In genomic region chr2:191059308-191059707, GRCh38 we compare ENCODE assay signal across 23 cellular contexts. TPM values are rescaled to one million over a fixed set of nuclear protein-coding genes. Genes with fewer than 3 reads are reported as not detected.
DNase-seq lines count a peak whose midpoint lies in the region; ATAC-seq lines count a peak whose summit lies in the region.
"Had no signal": no experiment of that assay in that cellular context is flagged by ENCODE, and none has a peak within 500 bp of the region (broad histone marks: within the 10 kb centered on the region; RNA-seq: fewer than 3 reads in every experiment).

No MANE protein-coding gene starts in this region.

- H3K4me1 Mint-ChIP-seq in activated naive CD8-positive, alpha-beta T cell treated with anti-CD3 and anti-CD28 coated beads, Interleukin-2, amount 10 ng/mL, durations not matched to agents 7 days and 5 days = peaks cover 68% of the 10 kb centered on the region
- peaks cover 78% of the 10 kb centered on the region for H3K4me1 Mint-ChIP-seq in stimulated activated naive CD8-positive, alpha-beta T cell treated with anti-CD3 and anti-CD28 coated beads, Interleukin-15, amount 100 ng/mL, for 72 hours

- H3K4me3 Mint-ChIP-seq in activated naive CD8-positive, alpha-beta T cell treated with anti-CD3 and anti-CD28 coated beads, Interleukin-2, amount 10 ng/mL, durations not matched to agents 7 days and 5 days = peak overlapping the region; percentile 3
- peak overlapping the region in 1 of 2 donors; percentile 21 for H3K4me3 Mint-ChIP-seq in stimulated activated naive CD8-positive, alpha-beta T cell treated with anti-CD3 and anti-CD28 coated beads, Interleukin-15, amount 100 ng/mL, for 72 hours

- H3K27me3 Mint-ChIP-seq in activated naive CD8-positive, alpha-beta T cell treated with anti-CD3 and anti-CD28 coated beads, Interleukin-2, amount 10 ng/mL, durations not matched to agents 7 days and 5 days = no peaks in the 10 kb centered on the region
- H3K27me3 Mint-ChIP-seq in stimulated activated naive CD8-positive, alpha-beta T cell treated with anti-CD3 and anti-CD28 coated beads, Interleukin-15, amount 100 ng/mL, for 72 hours = no peaks in the 10 kb centered on the region

- peaks cover 27 to 43% of the 10 kb centered on the region in 2 donors for H3K36me3 Mint-ChIP-seq in activated naive CD4-positive, alpha-beta T cell treated with anti-CD3 and anti-CD28 coated beads, Interleukin-2, amount 50 U/mL, for 72 hours
- peaks cover 57% of the 10 kb centered on the region for H3K36me3 Mint-ChIP-seq in activated naive CD8-positive, alpha-beta T cell treated with anti-CD3 and anti-CD28 coated beads, Interleukin-2, amount 10 ng/mL, durations not matched to agents 7 days and 5 days

- no peak for DNase-seq in activated CD4-positive, CD25-positive, alpha-beta regulatory T cell (lab: John Stamatoyannopoulos, UW)
- DNase-seq in activated naive CD4-positive, alpha-beta T cell treated with anti-CD3 and anti-CD28 coated beads, Interleukin-2, amount 50 U/mL, for 72 hours (ENCODE audit: low spot score in 2 of 2) = peak in 1 of 2 donors; percentile 23
- no peak for DNase-seq in activated naive CD4-positive, alpha-beta T cell treated with Interleukin-2 at 50 U/mL for 16 hours
- no peak for DNase-seq in activated naive CD8-positive, alpha-beta T cell treated with anti-CD3 and anti-CD28 coated beads, Interleukin-2, amount 10 ng/mL, durations not matched to agents 7 days and 5 days
- DNase-seq in stimulated activated naive CD8-positive, alpha-beta T cell treated with anti-CD3 and anti-CD28 coated beads, Interleukin-15, amount 100 ng/mL, for 72 hours = no peak
- DNase-seq in islet precursor cell (no peak), kidney glomerular epithelial cell (lab: John Stamatoyannopoulos, UW) (no peak)
- DNase-seq: activated CD4-positive, CD25-positive, alpha-beta regulatory T cell treated with anti-CD3 and anti-CD28 coated beads, Interleukin-2, amount 50 U/mL, for 72 hours; activated gamma-delta T cell; hippocampal formation; left colon; mammary epithelial cell; mucosa of descending colon; MV-4-11; NCI-H1436; NCI-H2081; NCI-H526; NK-92 treated with Interleukin-12 subunit alpha and Interleukin-12 subunit beta, amount 100 ng/mL, for 24 hours; pancreas; PC-3; stimulated activated naive CD4-positive, alpha-beta T cell; testis had no signal

- H3K27ac Mint-ChIP-seq in activated naive CD4-positive, alpha-beta T cell treated with anti-CD3 and anti-CD28 coated beads, Interleukin-2, amount 50 U/mL, for 72 hours = peak overlapping the region in 1 of 2 donors; percentile 11
- H3K27ac Mint-ChIP-seq in activated naive CD8-positive, alpha-beta T cell treated with anti-CD3 and anti-CD28 coated beads, Interleukin-2, amount 10 ng/mL, durations not matched to agents 7 days and 5 days = peak overlapping the region; percentile 52
- peak overlapping the region in 1 of 2 donors; percentile 11 for H3K27ac Mint-ChIP-seq in stimulated activated naive CD8-positive, alpha-beta T cell treated with anti-CD3 and anti-CD28 coated beads, Interleukin-15, amount 100 ng/mL, for 72 hours

- ATAC-seq in activated CD4-positive, CD25-positive, alpha-beta regulatory T cell treated with anti-CD3 and anti-CD28 coated beads, Interleukin-2, amount 50 U/mL, for 24 hours = peak; percentile 53 to 59
- ATAC-seq in activated naive CD4-positive, alpha-beta T cell treated with anti-CD3 and anti-CD28 coated beads, Interleukin-2, amount 50 U/mL, for 72 hours = peak; percentile 94 to 98
- no peak for ATAC-seq in activated naive CD8-positive, alpha-beta T cell treated with anti-CD3 and anti-CD28 coated beads, Interleukin-2, amount 10 ng/mL, durations not matched to agents 7 days and 5 days (ENCODE audit: low read depth)
- ATAC-seq in stimulated activated naive CD8-positive, alpha-beta T cell treated with anti-CD3 and anti-CD28 coated beads, Interleukin-15, amount 100 ng/mL, for 72 hours = peak; percentile 87
- ATAC-seq: left colon, mucosa of descending colon, pancreas, PC-3 had no signal

- H3K9me3 Mint-ChIP-seq in activated naive CD4-positive, alpha-beta T cell treated with anti-CD3 and anti-CD28 coated beads, Interleukin-2, amount 50 U/mL, for 72 hours = peaks cover 0 to 4% of the 10 kb centered on the region in 2 donors
- H3K9me3 Mint-ChIP-seq in activated naive CD8-positive, alpha-beta T cell treated with anti-CD3 and anti-CD28 coated beads, Interleukin-2, amount 10 ng/mL, durations not matched to agents 7 days and 5 days = peaks cover 3% of the 10 kb centered on the region
- peaks cover 0 to 7% of the 10 kb centered on the region in 2 donors for H3K9me3 Mint-ChIP-seq in stimulated activated naive CD8-positive, alpha-beta T cell treated with anti-CD3 and anti-CD28 coated beads, Interleukin-15, amount 100 ng/mL, for 72 hours

- POLR2A ChIA-PET in activated naive CD8-positive, alpha-beta T cell treated with anti-CD3 and anti-CD28 coated beads, Interleukin-2, amount 10 ng/mL, durations not matched to agents 7 days and 5 days (lab: Charles Lee) = interaction anchor here (0.7 to 12.4 kb wide), 4 partner anchors 17 to 178 kb away, joined by 3 to 100 read pairs (median 3); partner anchors contain the start of gene STAT4

RNA-seq across cellular contexts. Expression of gene STAT1, which starts 45.3 kb away (rescaled TPM):
- 100 to 1,000 TPM; 230 to 510 TPM for total RNA-seq in activated naive CD4-positive, alpha-beta T cell treated with anti-CD3 and anti-CD28 coated beads, Interleukin-2, amount 50 U/mL, for 72 hours
- 100 to 1,000 TPM; 544 to 571 TPM for total RNA-seq in activated naive CD8-positive, alpha-beta T cell treated with anti-CD3 and anti-CD28 coated beads, Interleukin-2, amount 10 ng/mL, durations not matched to agents 7 days and 5 days
